Comparison of ENCODE assay signal across 26 cellular contexts in genomic region chr16:84988328-84989080, GRCh38. TPM values are rescaled to one million over a fixed set of nuclear protein-coding genes. Genes with fewer than 3 reads are reported as not detected.
A peak's percentile ranks its signal among the peaks of the same experiment; 100 is the strongest.
DNase-seq lines count a peak whose midpoint lies in the region; ATAC-seq and TF ChIP-seq lines count a peak whose summit lies in the region.
"Had no signal": no experiment of that assay in that cellular context is flagged by ENCODE, and none has a peak within 500 bp of the region (broad histone marks: within the 10 kb centered on the region; RNA-seq: fewer than 3 reads in every experiment).

No MANE protein-coding gene starts in this region.

- no peak overlapping the region for H3K4me2 ChIP-seq in mesenchymal stem cell (ENCODE audit: low read length, poor library complexity, severe bottlenecking)
- H3K4me2 ChIP-seq: hepatocyte, KMS-11 had no signal

- no peaks in the 10 kb centered on the region for H3K9me3 Mint-ChIP-seq in HFFc6
- H3K9me3 Mint-ChIP-seq in WTC11 = no peaks in the 10 kb centered on the region
- H3K9me3 Mint-ChIP-seq: activated naive CD8-positive, alpha-beta T cell treated with anti-CD3 and anti-CD28 coated beads, Interleukin-2, amount 50 U/mL, for 24 hours; brain; CD8-positive, alpha-beta memory T cell; type B pancreatic cell had no signal

- ATAC-seq in WTC11 (no peak), GM18870 (IDR thresholded peaks at IDR 0.05; ENCODE audit: unreplicated experiment) (no peak)
- ATAC-seq: activated naive CD8-positive, alpha-beta T cell treated with anti-CD3 and anti-CD28 coated beads, Interleukin-2, amount 50 U/mL, for 24 hours had no signal

- H2BK120ac ChIP-seq in mesenchymal stem cell (ENCODE audit: low read depth, low read length) = no peak overlapping the region

- WGBS in mesenchymal stem cell = 93% methylated on average over 16 of the region's 16 CpGs

- H3K4ac ChIP-seq in mesenchymal stem cell (ENCODE audit: low read depth in 1 of 2, low read length in 2 of 2) = no peak overlapping the region

- H3K4me3 ChIP-seq in mesenchymal stem cell (ENCODE audit: insufficient read depth in 1 of 2, low read depth in 1 of 2, low read length in 2 of 2) (no peak overlapping the region), foreskin fibroblast (ENCODE audit: low read depth in 1 of 2, low read length in 2 of 2) (no peak overlapping the region)
- H3K4me3 ChIP-seq: hepatocyte, lung, SJSA1, spleen had no signal

- H3K27me3 Mint-ChIP-seq in HFFc6 (ENCODE audit: insufficient read depth) (peaks cover 1% of the 10 kb centered on the region; the same call in 1 of the 2 replicates), WTC11 (ENCODE audit: low read depth) (no peaks in the 10 kb centered on the region)
- H3K27me3 Mint-ChIP-seq: activated naive CD8-positive, alpha-beta T cell treated with anti-CD3 and anti-CD28 coated beads, Interleukin-2, amount 50 U/mL, for 24 hours; CD8-positive, alpha-beta memory T cell; type B pancreatic cell had no signal

- POLR2A ChIA-PET in WTC11 (lab: Charles Lee) = no interaction called here

- H3K14ac ChIP-seq in mesenchymal stem cell (ENCODE audit: low read length in 2 of 2) = no peak overlapping the region

- H3K4me3 Mint-ChIP-seq in HFFc6 = no peak overlapping the region
- H3K4me3 Mint-ChIP-seq in WTC11 = no peak overlapping the region
- H3K4me3 Mint-ChIP-seq: activated naive CD8-positive, alpha-beta T cell treated with anti-CD3 and anti-CD28 coated beads, Interleukin-2, amount 50 U/mL, for 24 hours; brain; CD8-positive, alpha-beta memory T cell; type B pancreatic cell had no signal

- H3K36me3 Mint-ChIP-seq in HFFc6 (ENCODE audit: low read depth) (peaks cover 60% of the 10 kb centered on the region), WTC11 (peaks cover 48% of the 10 kb centered on the region)

- H3K23ac ChIP-seq in mesenchymal stem cell (ENCODE audit: low read length in 2 of 2) = peak overlapping the region in 1 of 2 experiments; percentile 48

- peak overlapping the region; percentile 31 for H2AK5ac ChIP-seq in mesenchymal stem cell (ENCODE audit: low read length, severe bottlenecking)

- peaks cover 41% of the 10 kb centered on the region for H3K4me1 ChIP-seq in mesenchymal stem cell (ENCODE audit: control insufficient read depth, insufficient read depth, low read depth, low read length)

- DNase-seq in HFFc6 (no peak), WTC11 (ENCODE audit: low spot score) (no peak), mesenchymal stem cell (no peak), NCI-H1930 (lab: John Stamatoyannopoulos, UW) (no peak), foreskin fibroblast (no peak)
- DNase-seq: activated CD8-positive, alpha-beta memory T cell treated with anti-CD3 and anti-CD28 coated beads, Interleukin-2, amount 50 U/mL, for 48 hours; activated effector memory CD4-positive, alpha-beta T cell treated with Interleukin-2 at 50 U/mL for 16 hours; activated naive CD8-positive, alpha-beta T cell treated with anti-CD3 and anti-CD28 coated beads, Interleukin-2, amount 50 U/mL, for 24 hours; CD8-positive, alpha-beta memory T cell; DMS53; MV-4-11; NCI-H1694 treated with DMSO at 0.1 percent for 48 hours; NCI-H226; NCI-H774; retina; stimulated activated CD4-positive, alpha-beta T cell treated with anti-CD3 and anti-CD28 coated beads, Interleukin-4, amount 100 ng/mL, for 4 hours; T-helper 2 cell had no signal

- H4K91ac ChIP-seq in mesenchymal stem cell (ENCODE audit: low read length) = no peak overlapping the region

- no peak overlapping the region for H2BK12ac ChIP-seq in mesenchymal stem cell (ENCODE audit: low read length in 2 of 2)

- H3K27me3 ChIP-seq in mesenchymal stem cell (ENCODE audit: control insufficient read depth in 1 of 2, insufficient read depth in 1 of 2, low read length in 2 of 2) = no peaks in the 10 kb centered on the region
- H3K27me3 ChIP-seq: hepatocyte, SJSA1, spleen had no signal

- H3K9ac ChIP-seq in mesenchymal stem cell (ENCODE audit: low read length) = no peak overlapping the region
- H3K9ac ChIP-seq: KMS-11 had no signal

- no peak overlapping the region for H3K27ac ChIP-seq in mesenchymal stem cell (ENCODE audit: low read length, poor library complexity, severe bottlenecking)
- H3K27ac ChIP-seq: hepatocyte, KMS-11, SJSA1, spleen, VCaP had no signal

- no peak overlapping the region for H3K18ac ChIP-seq in mesenchymal stem cell (ENCODE audit: low read depth in 1 of 2, low read length in 2 of 2)

- H3K36me3 ChIP-seq in mesenchymal stem cell (ENCODE audit: control insufficient read depth in 1 of 2, insufficient read depth in 2 of 2, low read depth in 1 of 2, low read length in 2 of 2) = peaks cover 40 to 59% of the 10 kb centered on the region in 2 experiments

- H3K79me1 ChIP-seq in mesenchymal stem cell (replicated peaks; ENCODE audit: low read length, poor library complexity, severe bottlenecking) = peaks cover 34% of the 10 kb centered on the region

- H3K9me3 ChIP-seq in mesenchymal stem cell (ENCODE audit: control insufficient read depth, low read length) = no peaks in the 10 kb centered on the region
- H3K9me3 ChIP-seq: SJSA1, spleen had no signal

- no peak overlapping the region for H2BK5ac ChIP-seq in mesenchymal stem cell (ENCODE audit: low read depth, low read length, poor library complexity, severe bottlenecking)

- H3K4me1 Mint-ChIP-seq in HFFc6 (ENCODE audit: low read depth) (peaks cover 42% of the 10 kb centered on the region), WTC11 (no peaks in the 10 kb centered on the region)

- CTCF ChIA-PET in WTC11 (lab: Charles Lee) = interaction anchor here (0.7 to 1.9 kb wide), 3 partner anchors 18 to 316 kb away, joined by 3 to 5 read pairs (median 3); no protein-coding TSS in a partner anchor

- peak overlapping the region; percentile 31; the same call in 1 of the 2 replicates for H3K27ac Mint-ChIP-seq in HFFc6
- 0 out of 2 replicates have a peak overlapping the region, but pooled peaks have one; percentile 16 for H3K27ac Mint-ChIP-seq in WTC11
- H3K27ac Mint-ChIP-seq: activated naive CD8-positive, alpha-beta T cell treated with anti-CD3 and anti-CD28 coated beads, Interleukin-2, amount 50 U/mL, for 24 hours; brain; type B pancreatic cell had no signal

- no peak overlapping the region for H2BK15ac ChIP-seq in mesenchymal stem cell (ENCODE audit: low read depth, poor library complexity, severe bottlenecking)

- peak; percentile 46 for TF ChIP-seq CTCF in HFFc6 (IDR thresholded peaks at IDR 0.05)
- TF ChIP-seq CTCF in WTC11 (IDR thresholded peaks at IDR 0.05) = no peak
- TF ChIP-seq CTCF in foreskin fibroblast (IDR thresholded peaks at IDR 0.05; ENCODE audit: low read depth, low read length) = no peak

- no peak overlapping the region for H2AFZ ChIP-seq in mesenchymal stem cell (ENCODE audit: low read depth, low read length)
- H2AFZ ChIP-seq: hepatocyte had no signal

- H4K8ac ChIP-seq in mesenchymal stem cell (ENCODE audit: low read length) = no peak overlapping the region

TF ChIP-seq in WTC11, 78 proteins besides CTCF, POLR2A, EP300 and RAD21 (continues in another document):
- no peak for TF ChIP-seq ZNF396 (CRISPR knock-in tag; IDR thresholded peaks at IDR 0.05; ENCODE audit: borderline replicate concordance)
- no peak for TF ChIP-seq MXD4 (CRISPR knock-in tag; IDR thresholded peaks at IDR 0.05; ENCODE audit: borderline replicate concordance)
- no peak for TF ChIP-seq TCF7 (CRISPR knock-in tag; IDR thresholded peaks at IDR 0.05; ENCODE audit: low read depth)
- no peak for TF ChIP-seq USF2 (CRISPR knock-in tag; IDR thresholded peaks at IDR 0.05)
- no peak for TF ChIP-seq ATF6 (CRISPR knock-in tag; IDR thresholded peaks at IDR 0.05)
- no peak for TF ChIP-seq JUN (CRISPR knock-in tag; IDR thresholded peaks at IDR 0.05)
- TF ChIP-seq ZMAT4 (CRISPR knock-in tag; IDR thresholded peaks at IDR 0.05) = no peak
- TF ChIP-seq ZBTB21 (CRISPR knock-in tag; IDR thresholded peaks at IDR 0.05; ENCODE audit: borderline replicate concordance) = no peak
- no peak for TF ChIP-seq ATF1 (CRISPR knock-in tag; IDR thresholded peaks at IDR 0.05)
- no peak for TF ChIP-seq PRRX2 (CRISPR knock-in tag; IDR thresholded peaks at IDR 0.05)
- TF ChIP-seq KAT7 (CRISPR knock-in tag; IDR thresholded peaks at IDR 0.05; ENCODE audit: borderline replicate concordance) = no peak
- TF ChIP-seq ZNF317 (CRISPR knock-in tag; IDR thresholded peaks at IDR 0.05; ENCODE audit: borderline replicate concordance, low read depth) = no peak

RNA-seq across cellular contexts. Expression of gene ZDHHC7, which starts 22.8 kb away (rescaled TPM):
- total RNA-seq in HFFc6 (2021; fragmentation: NEBNext Ultra II Directional; extraction: Animal tissue kit (Norgen Biotek cat#: 25700)) = 10 to 100 TPM; 73.9 to 90.4 (median 78.1) TPM
- 35.7 to 38.7 TPM (median 38.1 TPM) in 3 replicates for total RNA-seq in WTC11 (2021)
- polyA plus RNA-seq in mesenchymal stem cell (2013, experiment 1 of 2) = 64.9 TPM
- polyA plus RNA-seq in mesenchymal stem cell (2013, experiment 2 of 2) = 65.2 TPM

RNA-seq across cellular contexts. Expression of gene KIAA0513, which starts 39.1 kb away (rescaled TPM):
- 10 to 100 TPM; 12.5 to 15.4 (median 13.8) TPM for total RNA-seq in HFFc6 (2021; fragmentation: NEBNext Ultra II Directional; extraction: Animal tissue kit (Norgen Biotek cat#: 25700))
- total RNA-seq in WTC11 (2021) = 6.4 to 7.8 TPM (median 7.3 TPM) in 3 replicates
- 8.5 TPM for polyA plus RNA-seq in mesenchymal stem cell (2013, experiment 1 of 2)
- 8.0 TPM for polyA plus RNA-seq in mesenchymal stem cell (2013, experiment 2 of 2)
